Comparison of ENCODE assay signal across 21 cellular contexts in the genomic region with DNA sequence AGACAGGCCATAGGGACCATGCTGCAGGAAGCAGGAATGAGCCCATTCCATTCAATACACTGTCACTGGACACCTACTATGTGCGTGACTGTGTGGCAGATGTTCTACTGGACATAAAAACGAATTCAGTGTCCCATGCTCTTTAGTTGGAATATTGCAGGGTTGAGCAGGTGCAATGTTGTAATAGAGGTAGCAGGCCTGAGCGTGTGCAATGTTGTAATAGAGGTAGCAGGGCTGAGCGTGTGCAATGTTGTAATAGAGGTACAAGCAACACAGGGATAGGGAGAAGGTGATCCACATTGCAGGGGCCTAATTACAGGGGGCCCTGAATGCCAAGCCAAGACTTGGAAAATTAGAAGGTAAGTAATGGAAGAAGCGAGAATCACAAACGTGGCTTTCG.
"Had no signal": no experiment of that assay in that cellular context is flagged by ENCODE, and none has a peak within 500 bp of the region (broad histone marks: within the 10 kb centered on the region; RNA-seq: fewer than 3 reads in every experiment).

No MANE protein-coding gene starts in this region.

- H3K9me3 ChIP-seq: ascending aorta, prostate gland, right atrium auricular region, transverse colon had no signal

- H3K4me3 ChIP-seq: ascending aorta, prostate gland, right atrium auricular region, transverse colon had no signal

- H3K27ac ChIP-seq: ascending aorta, prostate gland, right atrium auricular region, VCaP had no signal

- H3K27me3 ChIP-seq: ascending aorta, right atrium auricular region had no signal

- H3K36me3 Mint-ChIP-seq: activated naive CD4-positive, alpha-beta T cell treated with anti-CD3 and anti-CD28 coated beads, Interleukin-2, amount 10 ng/mL, durations not matched to agents 7 days and 5 days; memory B cell had no signal

- ATAC-seq: activated T-cell treated with anti-CD3 and anti-CD28 coated beads, Interleukin-2, amount 50 U/mL, for 4 hours; left ventricle myocardium superior; T-helper 17 cell had no signal

- H3K9me3 Mint-ChIP-seq: activated naive CD4-positive, alpha-beta T cell treated with anti-CD3 and anti-CD28 coated beads, Interleukin-2, amount 10 ng/mL, durations not matched to agents 7 days and 5 days; activated T-cell treated with anti-CD3 and anti-CD28 coated beads, Interleukin-2, amount 50 U/mL, for 4 hours; memory B cell; neural crest cell; stimulated activated naive CD8-positive, alpha-beta T cell treated with anti-CD3 and anti-CD28 coated beads, Interleukin-15, Interleukin-2, amounts not matched to agents 100 ng/mL and 50 ng/mL, for 24 hours had no signal

- H3K36me3 ChIP-seq: ascending aorta, prostate gland, right atrium auricular region, transverse colon had no signal

- H3K4me1 ChIP-seq: ascending aorta, prostate gland had no signal

- H3K4me1 Mint-ChIP-seq: T-helper 17 cell had no signal

- H3K4me3 Mint-ChIP-seq: activated naive CD4-positive, alpha-beta T cell treated with anti-CD3 and anti-CD28 coated beads, Interleukin-2, amount 10 ng/mL, durations not matched to agents 7 days and 5 days; activated T-cell treated with anti-CD3 and anti-CD28 coated beads, Interleukin-2, amount 50 U/mL, for 4 hours; memory B cell; neural crest cell; stimulated activated naive CD8-positive, alpha-beta T cell treated with anti-CD3 and anti-CD28 coated beads, Interleukin-15, Interleukin-2, amounts not matched to agents 100 ng/mL and 50 ng/mL, for 24 hours; T-helper 17 cell had no signal

- DNase-seq: activated CD4-positive, alpha-beta T cell treated with anti-CD3 and anti-CD28 coated beads, Interleukin-2, amount 50 U/mL, for 1 hour; activated CD4-positive, CD25-positive, alpha-beta regulatory T cell treated with anti-CD3 and anti-CD28 coated beads, Interleukin-2, amount 50 U/mL, for 72 hours; activated CD8-positive, alpha-beta memory T cell treated with anti-CD3 and anti-CD28 coated beads, Interleukin-2, amount 50 U/mL, for 4 hours; activated effector memory CD4-positive, alpha-beta T cell treated with Interleukin-2 at 50 U/mL for 16 hours; activated naive CD4-positive, alpha-beta T cell treated with anti-CD3 and anti-CD28 coated beads, Interleukin-2, amount 10 ng/mL, durations not matched to agents 7 days and 5 days; activated T-cell treated with anti-CD3 and anti-CD28 coated beads, Interleukin-2, amount 50 U/mL, for 4 hours; effector CD4-positive, alpha-beta T cell; foreskin fibroblast; glutamatergic neuron; left ventricle myocardium superior; stimulated activated CD4-positive, alpha-beta T cell treated with anti-CD3 and anti-CD28 coated beads, Interleukin-15, amount 100 ng/mL, for 24 hours; stimulated activated CD4-positive, alpha-beta T cell treated with anti-CD3 and anti-CD28 coated beads, Interleukin-2, amount 100 ng/mL, for 48 hours; T-helper 17 cell; transverse colon had no signal

- H3K27ac Mint-ChIP-seq: activated naive CD4-positive, alpha-beta T cell treated with anti-CD3 and anti-CD28 coated beads, Interleukin-2, amount 10 ng/mL, durations not matched to agents 7 days and 5 days; memory B cell; stimulated activated naive CD8-positive, alpha-beta T cell treated with anti-CD3 and anti-CD28 coated beads, Interleukin-15, Interleukin-2, amounts not matched to agents 100 ng/mL and 50 ng/mL, for 24 hours; T-helper 17 cell had no signal
